23 cellular contexts compared by ENCODE assay signal in the genomic region with DNA sequence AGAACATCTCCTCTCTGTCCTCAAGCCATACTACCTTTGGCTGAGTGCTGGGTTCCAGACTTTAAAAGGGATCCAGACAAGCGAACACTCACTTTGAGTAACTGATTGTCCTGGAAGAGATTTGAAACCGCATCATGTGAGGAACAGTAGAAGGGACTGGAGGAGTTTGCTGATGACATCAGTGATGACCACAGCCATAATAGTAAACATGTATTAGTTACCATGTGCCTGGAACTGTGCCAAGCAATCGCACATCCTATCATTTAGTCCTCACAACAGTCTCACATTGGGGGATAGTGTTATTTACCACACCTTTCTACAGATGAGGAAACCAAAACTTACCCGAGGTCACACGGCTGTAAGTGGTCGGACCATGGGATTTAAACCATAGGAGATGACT.
"Had no signal": no experiment of that assay in that cellular context is flagged by ENCODE, and none has a peak within 500 bp of the region (broad histone marks: within the 10 kb centered on the region; RNA-seq: fewer than 3 reads in every experiment).

No MANE protein-coding gene starts in this region.

- DNase-seq: activated CD4-positive, alpha-beta memory T cell treated with anti-CD3 and anti-CD28 coated beads for 36 hours; activated CD4-positive, alpha-beta T cell treated with anti-CD3 and anti-CD28 coated beads, Interleukin-2, amount 10 ng/mL, durations not matched to agents 7 days and 5 days; activated CD4-positive, CD25-positive, alpha-beta regulatory T cell; activated CD8-positive, alpha-beta memory T cell treated with anti-CD3 and anti-CD28 coated beads for 24 hours; activated gamma-delta T cell; activated naive CD4-positive, alpha-beta T cell treated with anti-CD3 and anti-CD28 coated beads for 36 hours; activated T-cell treated with anti-CD3 and anti-CD28 coated beads, Interleukin-2, amount 50 U/mL, for 4 hours; amygdala; brain microvascular endothelial cell; Karpas-422; MM.1S; NCI-H1105 treated with DMSO at 0.1 percent for 48 hours; NCI-H1436 treated with DMSO at 0.1 percent for 48 hours; NCI-H187; NCI-H2081; NCI-H2171; NCI-H345; NCI-H510A; NCI-H526 treated with DMSO at 0.1 percent for 48 hours; T-helper 1 cell had no signal

- H3K27ac ChIP-seq: brain microvascular endothelial cell, cardiac muscle cell, SK-N-MC, VCaP had no signal

- H3K4me3 ChIP-seq: cardiac muscle cell, SK-N-MC had no signal

- H3K36me3 ChIP-seq: brain microvascular endothelial cell, cardiac muscle cell had no signal

- H3K27me3 ChIP-seq: brain microvascular endothelial cell, cardiac muscle cell had no signal
